Comparison of ENCODE assay signal across 9 cellular contexts in genomic region chr16:2473425-2473926, GRCh38. TPM values are rescaled to one million over a fixed set of nuclear protein-coding genes. Genes with fewer than 3 reads are reported as not detected.
A peak's percentile ranks its signal among the peaks of the same experiment; 100 is the strongest.
DNase-seq lines count a peak whose midpoint lies in the region; ATAC-seq and TF ChIP-seq lines count a peak whose summit lies in the region.
"Had no signal": no experiment of that assay in that cellular context is flagged by ENCODE, and none has a peak within 500 bp of the region (broad histone marks: within the 10 kb centered on the region; RNA-seq: fewer than 3 reads in every experiment).

No MANE protein-coding gene starts in this region.

- H3K9me3 ChIP-seq in MG63 = no peaks in the 10 kb centered on the region

- DNase-seq in NCI-H146 (lab: John Stamatoyannopoulos, UW) = peak; percentile 69
- DNase-seq in NCI-H146 treated with DMSO at 0.1 percent for 48 hours (lab: John Stamatoyannopoulos, UW; ENCODE audit: unreplicated experiment) = no peak
- DNase-seq in MG63 = no peak
- no peak for DNase-seq in astrocyte of the cerebellum (ENCODE audit: low read depth)
- DNase-seq in osteocyte (ENCODE audit: extremely low spot score, unreplicated experiment) = no peak
- no peak for DNase-seq in middle frontal gyrus (ENCODE audit: extremely low spot score, low spot score)

- H3K27ac Mint-ChIP-seq in osteocyte (ENCODE audit: unreplicated experiment) = no peak overlapping the region

- in situ Hi-C loops in astrocyte of the cerebellum (cut with HindIII; ENCODE audit: low sequenced_read_pairs) = no loop called here

- ATAC-seq in HG03139 (IDR thresholded peaks at IDR 0.05; ENCODE audit: unreplicated experiment) (no peak), GM19463 (IDR thresholded peaks at IDR 0.05; ENCODE audit: unreplicated experiment) (no peak)

- TF ChIP-seq CTCF in astrocyte of the cerebellum (IDR thresholded peaks at IDR 0.05; ENCODE audit: low read depth, low read length, missing control alignments) (no peak), osteocyte (IDR thresholded peaks at IDR 0.05) (no peak)

- H3K36me3 Mint-ChIP-seq in osteocyte (ENCODE audit: unreplicated experiment) = no peaks in the 10 kb centered on the region

- peak overlapping the region; percentile 27; the same call in 1 of the 2 replicates for H3K4me3 ChIP-seq in MG63
- peak overlapping the region; percentile 16 for H3K4me3 ChIP-seq in astrocyte of the cerebellum (ENCODE audit: low read depth, low read length)

- peak overlapping the region; percentile 65 for H3K4me3 Mint-ChIP-seq in osteocyte (ENCODE audit: unreplicated experiment)

- H3K36me3 ChIP-seq in MG63 = no peaks in the 10 kb centered on the region

- H3K27me3 ChIP-seq in MG63 = no peaks in the 10 kb centered on the region

- no peaks in the 10 kb centered on the region for H3K27me3 Mint-ChIP-seq in osteocyte (ENCODE audit: unreplicated experiment)

- no peaks in the 10 kb centered on the region for H3K9me3 Mint-ChIP-seq in osteocyte (ENCODE audit: unreplicated experiment)

- peaks cover 47% of the 10 kb centered on the region for H3K4me1 Mint-ChIP-seq in osteocyte (ENCODE audit: unreplicated experiment)

RNA-seq across cellular contexts. Expression of gene TBC1D24, which starts 1.5 kb away (rescaled TPM):
- total RNA-seq in MG63 (2014; rRNA removed; shearing (Covaris generic); ENCODE audit: low replicate concordance) = 12.9 and 14.8 TPM in 2 replicates
- total RNA-seq in osteocyte = 15.4 and 17.4 TPM in 2 replicates

RNA-seq across cellular contexts. Expression of gene NTN3, which starts 2.4 kb away (rescaled TPM):
- total RNA-seq in MG63 (2014; rRNA removed; shearing (Covaris generic); ENCODE audit: low replicate concordance) = not detected in 2 replicates
- total RNA-seq in osteocyte = 1.4 and 1.8 TPM in 2 replicates
- total RNA-seq: Daoy had no signal

RNA-seq across cellular contexts. Expression of gene TEDC2, which starts 13.6 kb away (rescaled TPM):
- total RNA-seq in MG63 (2014; rRNA removed; shearing (Covaris generic); ENCODE audit: low replicate concordance) = 32.3 and 38.6 TPM in 2 replicates
- total RNA-seq in osteocyte = 4.4 and 6.7 TPM in 2 replicates

RNA-seq across cellular contexts. Expression of gene ATP6V0C, which starts 40.3 kb away (rescaled TPM):
- 15.0 and 19.4 TPM in 2 replicates for total RNA-seq in MG63 (2014; rRNA removed; shearing (Covaris generic); ENCODE audit: low replicate concordance)
- total RNA-seq in osteocyte = 208 and 211 TPM in 2 replicates

RNA-seq across cellular contexts. Expression of gene CCNF, which starts 44.2 kb away (rescaled TPM):
- total RNA-seq in MG63 (2014; rRNA removed; shearing (Covaris generic); ENCODE audit: low replicate concordance) = 33.3 and 35.9 TPM in 2 replicates
- total RNA-seq in osteocyte = 8.0 and 10.0 TPM in 2 replicates
